Comparison of ENCODE assay signal across 15 cellular contexts in the genomic region with DNA sequence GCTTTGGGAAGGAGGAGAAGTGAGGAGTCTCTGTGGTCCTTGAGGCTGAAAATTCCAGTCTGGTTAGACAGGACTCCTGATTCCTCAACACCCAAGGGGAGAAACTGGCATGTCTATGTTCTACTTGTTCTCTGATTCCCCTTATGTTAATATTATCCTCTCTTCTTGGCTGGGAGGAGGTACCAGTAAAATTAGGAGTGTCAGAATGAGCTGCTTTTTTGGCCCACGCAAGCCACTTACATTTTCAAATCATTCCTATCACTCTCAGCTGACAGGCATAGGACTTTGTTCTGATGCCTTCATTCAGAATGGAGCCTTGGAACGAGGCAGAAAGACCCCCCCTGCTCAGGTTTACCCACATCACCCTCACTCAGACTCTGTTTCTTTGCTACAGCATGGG.
"Had no signal": no experiment of that assay in that cellular context is flagged by ENCODE, and none has a peak within 500 bp of the region (broad histone marks: within the 10 kb centered on the region; RNA-seq: fewer than 3 reads in every experiment).

No MANE protein-coding gene starts in this region.

- H3K9me3 ChIP-seq: SJCRH30, upper lobe of left lung had no signal

- H3K9me3 Mint-ChIP-seq: nephron progenitor cell, WTC11 had no signal

- H3K4me3 Mint-ChIP-seq: nephron progenitor cell, WTC11 had no signal

- H3K27me3 Mint-ChIP-seq: effector memory CD8-positive, alpha-beta T cell had no signal

- H3K4me1 ChIP-seq: SJCRH30, upper lobe of left lung had no signal

- H3K27ac Mint-ChIP-seq: nephron progenitor cell, progenitor cell of endocrine pancreas, WTC11 had no signal

- H3K36me3 Mint-ChIP-seq: WTC11 had no signal

- H3K4me3 ChIP-seq: SJCRH30, skin epidermis, upper lobe of left lung had no signal

- H3K27me3 ChIP-seq: SJCRH30, upper lobe of left lung had no signal

- ATAC-seq: effector memory CD8-positive, alpha-beta T cell; right cardiac atrium; WTC11 had no signal

- H3K36me3 ChIP-seq: SJCRH30, upper lobe of left lung had no signal

- H3K27ac ChIP-seq: epithelial cell of prostate, SJCRH30, skin epidermis, upper lobe of left lung had no signal

- DNase-seq: activated CD4-positive, alpha-beta T cell treated with anti-CD3 and anti-CD28 coated beads for 48 hours; aorta; dermis blood vessel endothelial cell; effector memory CD8-positive, alpha-beta T cell; mesendoderm; nephron progenitor cell; right cardiac atrium; SJCRH30; stimulated activated CD4-positive, alpha-beta T cell treated with anti-CD3 and anti-CD28 coated beads, Interleukin-15, amount 100 ng/mL, for 24 hours; stimulated activated CD4-positive, alpha-beta T cell treated with anti-CD3 and anti-CD28 coated beads, Interleukin-4, amount 100 ng/mL, for 24 hours; upper lobe of left lung had no signal
